In the genomic region with DNA sequence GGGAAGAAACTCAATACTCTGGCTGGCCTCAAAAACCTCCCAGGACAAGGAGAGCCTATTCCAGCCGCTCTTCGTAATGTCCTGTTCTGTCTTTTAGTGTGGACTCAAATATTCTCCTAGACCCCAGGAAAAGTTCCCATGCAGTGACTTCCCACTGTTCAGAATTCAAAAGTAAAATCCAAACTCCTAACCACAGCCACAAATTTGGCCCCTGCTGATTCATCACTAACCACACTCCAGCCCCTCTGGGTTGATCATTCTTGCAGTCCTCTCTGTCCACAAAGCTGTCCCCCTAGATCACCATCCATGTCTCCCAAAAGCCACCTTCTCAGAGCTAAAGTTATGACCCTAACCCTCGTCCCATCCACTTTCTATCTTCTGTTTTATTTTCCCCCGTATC, we compare ENCODE assay signal across 17 cellular contexts. TPM values are rescaled to one million over a fixed set of nuclear protein-coding genes. Genes with fewer than 3 reads are reported as not detected.
DNase-seq lines count a peak whose midpoint lies in the region; ATAC-seq and TF ChIP-seq lines count a peak whose summit lies in the region.
"Had no signal": no experiment of that assay in that cellular context is flagged by ENCODE, and none has a peak within 500 bp of the region (broad histone marks: within the 10 kb centered on the region; RNA-seq: fewer than 3 reads in every experiment).

No MANE protein-coding gene starts in this region.

- H2AFZ ChIP-seq in H9 (ENCODE audit: low read length) (no peak overlapping the region), mesenchymal stem cell (ENCODE audit: low read depth, low read length) (no peak overlapping the region)

- WGBS in H9 (ENCODE audit: extremely low coverage, insufficient read length, low lambda C conversion rate), result 100% methylated on average over 2 of the region's 4 CpGs
- 92% methylated on average over 4 of the region's 4 CpGs for WGBS in mesenchymal stem cell

- H4K5ac ChIP-seq in H9 (ENCODE audit: insufficient read length, low read depth, low read length), result no peak overlapping the region

- ATAC-seq in activated T-helper 17 cell treated with anti-CD3 and anti-CD28 coated beads, Interleukin-2, amount 50 U/mL, for 72 hours (replicated peaks), result no peak
- no peak for ATAC-seq in omental fat pad (ENCODE audit: low FRiP score)
- ATAC-seq: effector memory CD8-positive, alpha-beta T cell had no signal

- H3K9ac ChIP-seq in H9 (ENCODE audit: extremely low read depth, insufficient read length, low read length), result no peak overlapping the region
- H3K9ac ChIP-seq in mesenchymal stem cell (ENCODE audit: low read length), result no peak overlapping the region

- H2BK12ac ChIP-seq in H9 (ENCODE audit: insufficient read length, low read depth, low read length), result no peak overlapping the region
- H2BK12ac ChIP-seq in mesenchymal stem cell (ENCODE audit: low read length in 2 of 2), result no peak overlapping the region

- no peak overlapping the region for H3K4me3 ChIP-seq in mesenchymal stem cell (ENCODE audit: insufficient read depth in 1 of 2, low read depth in 1 of 2, low read length in 2 of 2)
- H3K4me3 ChIP-seq: breast epithelium, SK-N-MC, uterus had no signal

- H3K27ac ChIP-seq in H9 (ENCODE audit: insufficient read length, low read depth, low read length) (no peak overlapping the region), mesenchymal stem cell (ENCODE audit: low read length, poor library complexity, severe bottlenecking) (no peak overlapping the region), caudate nucleus (ENCODE audit: low read depth, low read length) (no peak overlapping the region)
- H3K27ac ChIP-seq: breast epithelium, SK-N-MC, uterus had no signal

- H3K23me2 ChIP-seq in H9 (ENCODE audit: insufficient read length, low read depth, low read length, poor library complexity, severe bottlenecking), result peaks cover 6% of the 10 kb centered on the region

- H3K4me2 ChIP-seq in H9 (ENCODE audit: insufficient read depth, insufficient read length, low read length), result no peak overlapping the region
- H3K4me2 ChIP-seq in mesenchymal stem cell (ENCODE audit: low read length, poor library complexity, severe bottlenecking), result peak overlapping the region; percentile 40

- no peak overlapping the region for H3K23ac ChIP-seq in H9 (ENCODE audit: insufficient read length, low read depth, low read length)
- H3K23ac ChIP-seq in mesenchymal stem cell (ENCODE audit: low read length in 2 of 2), result no peak overlapping the region

- DNase-seq in CD14-positive monocyte (ENCODE audit: low spot score), result no peak
- DNase-seq in H9, result no peak
- DNase-seq in mesenchymal stem cell, result peak; percentile 40
- no peak for DNase-seq in iPS-NIHi7 (ENCODE audit: extremely low spot score)
- no peak for DNase-seq in omental fat pad (ENCODE audit: low spot score)
- no peak for DNase-seq in AG08396 (ENCODE audit: low spot score)
- DNase-seq in caudate nucleus (lab: John Stamatoyannopoulos, UW), result no peak
- DNase-seq: activated naive CD4-positive, alpha-beta T cell treated with Interleukin-2 at 50 U/mL for 16 hours; effector memory CD8-positive, alpha-beta T cell; mesendoderm; NCI-H446; nucleus accumbens; stimulated activated CD4-positive, alpha-beta T cell treated with anti-CD3 and anti-CD28 coated beads, Interleukin-4, amount 100 ng/mL, for 4 hours; uterus had no signal

- H3K4me1 Mint-ChIP-seq in CD14-positive monocyte (peaks cover 70% of the 10 kb centered on the region), H9 (peaks cover 14 to 30% of the 10 kb centered on the region in 2 experiments)
- peaks cover 41% of the 10 kb centered on the region for H3K4me1 Mint-ChIP-seq in activated T-helper 17 cell treated with anti-CD3 and anti-CD28 coated beads, Interleukin-2, amount 50 U/mL, for 72 hours

- H3K18ac ChIP-seq in H9 (ENCODE audit: insufficient read length, low read depth, low read length) (no peak overlapping the region), mesenchymal stem cell (ENCODE audit: low read depth in 1 of 2, low read length in 2 of 2) (no peak overlapping the region)

- H2BK15ac ChIP-seq in H9 (ENCODE audit: low read depth, low read length) (no peak overlapping the region), mesenchymal stem cell (ENCODE audit: low read depth, poor library complexity, severe bottlenecking) (no peak overlapping the region)

- no peak overlapping the region for H3K4ac ChIP-seq in H9 (ENCODE audit: low read depth, low read length)
- H3K4ac ChIP-seq in mesenchymal stem cell (ENCODE audit: low read depth in 1 of 2, low read length in 2 of 2), result no peak overlapping the region

- H3K27me3 ChIP-seq in H9 (ENCODE audit: insufficient read depth, low read length) (no peaks in the 10 kb centered on the region), mesenchymal stem cell (ENCODE audit: control insufficient read depth in 1 of 2, insufficient read depth in 1 of 2, low read length in 2 of 2) (no peaks in the 10 kb centered on the region)
- H3K27me3 ChIP-seq: breast epithelium, uterus had no signal

- H4K20me1 ChIP-seq in H9 (ENCODE audit: control insufficient read depth, insufficient read depth, insufficient read length), result no peaks in the 10 kb centered on the region

- no peak overlapping the region for H4K91ac ChIP-seq in H9 (ENCODE audit: insufficient read length, low read depth, low read length)
- H4K91ac ChIP-seq in mesenchymal stem cell (ENCODE audit: low read length), result no peak overlapping the region

- peak overlapping the region; percentile 2 to 83 (median 52) for H3K27ac Mint-ChIP-seq in CD14-positive monocyte
- peak overlapping the region in 2 of 3 experiments; percentile 59 to 86; a peak in 3 of 7 replicates for H3K27ac Mint-ChIP-seq in H9
- peak overlapping the region; percentile 96 for H3K27ac Mint-ChIP-seq in activated T-helper 17 cell treated with anti-CD3 and anti-CD28 coated beads, Interleukin-2, amount 50 U/mL, for 72 hours

- H3K4me1 ChIP-seq in H9 (ENCODE audit: insufficient read depth, low read length) (0 out of 2 replicates have a peak, but pooled peaks cover 2% of the 10 kb centered on the region), mesenchymal stem cell (ENCODE audit: control insufficient read depth, insufficient read depth, low read depth, low read length) (peaks cover 23% of the 10 kb centered on the region)

- H3K9me3 Mint-ChIP-seq in CD14-positive monocyte, result peaks cover 0 to 2% (median 0%) of the 10 kb centered on the region in 7 donors
- H3K9me3 Mint-ChIP-seq in H9, result no peaks in the 10 kb centered on the region
- H3K9me3 Mint-ChIP-seq in activated T-helper 17 cell treated with anti-CD3 and anti-CD28 coated beads, Interleukin-2, amount 50 U/mL, for 72 hours, result no peaks in the 10 kb centered on the region
- H3K9me3 Mint-ChIP-seq: effector memory CD8-positive, alpha-beta T cell had no signal

- H2AK5ac ChIP-seq in H9 (ENCODE audit: insufficient read length, low read length) (no peak overlapping the region), mesenchymal stem cell (ENCODE audit: low read length, severe bottlenecking) (no peak overlapping the region)

- no peak for TF ChIP-seq CTCF in CD14-positive monocyte (IDR thresholded peaks at IDR 0.05)
- no peak for TF ChIP-seq CTCF in H9 (conservative IDR thresholded peaks at IDR 0.05)
- no peak for TF ChIP-seq CTCF in omental fat pad (IDR thresholded peaks at IDR 0.05)

- H3K79me2 ChIP-seq in H9 (ENCODE audit: insufficient read depth, low read length), result peaks cover 3% of the 10 kb centered on the region; the same call in 1 of the 2 replicates

- H2BK5ac ChIP-seq in H9 (ENCODE audit: insufficient read length, low read length) (no peak overlapping the region), mesenchymal stem cell (ENCODE audit: low read depth, low read length, poor library complexity, severe bottlenecking) (no peak overlapping the region)

- H3K36me3 Mint-ChIP-seq in CD14-positive monocyte (peaks cover 0 to 10% of the 10 kb centered on the region in 2 donors), H9 (ENCODE audit: insufficient read depth in 1 of 3, low read depth in 3 of 3) (no peaks in the 10 kb centered on the region; a peak in 1 of 7 replicates)
- H3K36me3 Mint-ChIP-seq in activated T-helper 17 cell treated with anti-CD3 and anti-CD28 coated beads, Interleukin-2, amount 50 U/mL, for 72 hours (ENCODE audit: low read depth), result no peaks in the 10 kb centered on the region

- no peak overlapping the region for H3K56ac ChIP-seq in H9 (ENCODE audit: insufficient read length, low read depth, low read length)

- H3K14ac ChIP-seq in H9 (ENCODE audit: insufficient read depth, low read length), result no peak overlapping the region
- H3K14ac ChIP-seq in mesenchymal stem cell (ENCODE audit: low read length in 2 of 2), result no peak overlapping the region

- no peak overlapping the region for H2BK20ac ChIP-seq in H9 (ENCODE audit: low read depth, low read length, poor library complexity, severe bottlenecking)

- H3T11ph ChIP-seq in H9 (ENCODE audit: low read length), result no peak overlapping the region

- H3K4me3 Mint-ChIP-seq in CD14-positive monocyte, result no peak overlapping the region
- no peak overlapping the region for H3K4me3 Mint-ChIP-seq in H9
- peak overlapping the region; percentile 70 for H3K4me3 Mint-ChIP-seq in activated T-helper 17 cell treated with anti-CD3 and anti-CD28 coated beads, Interleukin-2, amount 50 U/mL, for 72 hours
- H3K4me3 Mint-ChIP-seq: effector memory CD8-positive, alpha-beta T cell had no signal

- H4K8ac ChIP-seq in H9 (replicated peaks; ENCODE audit: insufficient read length, low read depth, low read length), result no peak overlapping the region
- H4K8ac ChIP-seq in mesenchymal stem cell (ENCODE audit: low read length), result no peak overlapping the region

- H3K27me3 Mint-ChIP-seq in CD14-positive monocyte (ENCODE audit: low read depth in 3 of 3) (no peaks in the 10 kb centered on the region), H9 (ENCODE audit: low read depth) (no peaks in the 10 kb centered on the region; the same call in 1 of the 2 replicates)
- H3K27me3 Mint-ChIP-seq in activated T-helper 17 cell treated with anti-CD3 and anti-CD28 coated beads, Interleukin-2, amount 50 U/mL, for 72 hours, result no peaks in the 10 kb centered on the region
- H3K27me3 Mint-ChIP-seq: effector memory CD8-positive, alpha-beta T cell had no signal

- intact Hi-C loops in CD14-positive monocyte (cut with micrococcal nuclease), result loop anchor here in 1 of 2 donors (10.0 kb wide), 1 partner anchor 220 kb away; no protein-coding TSS in a partner anchor

- H2BK120ac ChIP-seq in H9 (ENCODE audit: low read depth, low read length, poor library complexity, severe bottlenecking), result no peak overlapping the region
- no peak overlapping the region for H2BK120ac ChIP-seq in mesenchymal stem cell (ENCODE audit: low read depth, low read length)

- no peaks in the 10 kb centered on the region for H3K79me1 ChIP-seq in H9 (ENCODE audit: insufficient read depth, low read depth, low read length, poor library complexity, severe bottlenecking)
- H3K79me1 ChIP-seq in mesenchymal stem cell (replicated peaks; ENCODE audit: low read length, poor library complexity, severe bottlenecking), result peaks cover 31% of the 10 kb centered on the region

- H3K9me3 ChIP-seq in H9 (ENCODE audit: control insufficient read depth, low read depth, low read length) (no peaks in the 10 kb centered on the region), mesenchymal stem cell (ENCODE audit: control insufficient read depth, low read length) (no peaks in the 10 kb centered on the region)
- H3K9me3 ChIP-seq: breast epithelium, uterus had no signal

- H3K36me3 ChIP-seq in mesenchymal stem cell (ENCODE audit: control insufficient read depth in 1 of 2, insufficient read depth in 2 of 2, low read depth in 1 of 2, low read length in 2 of 2), result peaks cover 0 to 9% of the 10 kb centered on the region in 2 experiments
- H3K36me3 ChIP-seq: breast epithelium, uterus had no signal

RNA-seq across cellular contexts. Expression of gene CTNNBIP1, which starts 5.1 kb away (rescaled TPM):
- 10 to 100 TPM; 26.2 to 26.8 TPM for polyA plus RNA-seq in CD14-positive monocyte
- 43.0 and 44.4 TPM in 2 replicates for total RNA-seq in H9 (2021)
- 1 to 10 TPM; 5.6 to 9.7 TPM for total RNA-seq in activated T-helper 17 cell treated with anti-CD3 and anti-CD28 coated beads, Interleukin-2, amount 50 U/mL, for 72 hours
- 15.6 TPM for polyA plus RNA-seq in mesenchymal stem cell (2013, experiment 1 of 2)
- polyA plus RNA-seq in mesenchymal stem cell (2013, experiment 2 of 2), result 15.8 TPM
- total RNA-seq in omental fat pad, result 10 to 100 TPM; 13.3 to 42.6 (median 15.7) TPM

RNA-seq across cellular contexts. Expression of gene LZIC, which starts 38.2 kb away (rescaled TPM):
- 10 to 100 TPM; 28.2 to 32.9 TPM for polyA plus RNA-seq in CD14-positive monocyte
- 22.9 and 23.6 TPM in 2 replicates for total RNA-seq in H9 (2021)
- 10 to 100 TPM; 17.4 to 28.4 TPM for total RNA-seq in activated T-helper 17 cell treated with anti-CD3 and anti-CD28 coated beads, Interleukin-2, amount 50 U/mL, for 72 hours
- polyA plus RNA-seq in mesenchymal stem cell (2013, experiment 1 of 2), result 21.7 TPM
- polyA plus RNA-seq in mesenchymal stem cell (2013, experiment 2 of 2), result 20.6 TPM
- total RNA-seq in omental fat pad, result 10 to 100 TPM; 15.1 to 31.8 (median 19.9) TPM

RNA-seq across cellular contexts. Expression of gene NMNAT1, which starts 38.3 kb away (rescaled TPM):
- 1 to 10 TPM; 6.8 to 9.9 TPM for polyA plus RNA-seq in CD14-positive monocyte
- total RNA-seq in H9 (2021) (2.8 TPM in 2 replicates), omental fat pad (1 to 10 TPM; 4.7 to 6.5 (median 5.6) TPM)
- total RNA-seq in activated T-helper 17 cell treated with anti-CD3 and anti-CD28 coated beads, Interleukin-2, amount 50 U/mL, for 72 hours, result 1 to 10 TPM; 5.5 to 8.4 TPM
- polyA plus RNA-seq in mesenchymal stem cell (2013, experiment 1 of 2), result 8.4 TPM
- polyA plus RNA-seq in mesenchymal stem cell (2013, experiment 2 of 2), result 8.5 TPM
